16 cellular contexts compared by ENCODE assay signal in genomic region chr18:33871363-33872025, GRCh38.
A peak's percentile ranks its signal among the peaks of the same experiment; 100 is the strongest.
DNase-seq lines count a peak whose midpoint lies in the region; TF ChIP-seq lines count a peak whose summit lies in the region.
"Had no signal": no experiment of that assay in that cellular context is flagged by ENCODE, and none has a peak within 500 bp of the region (broad histone marks: within the 10 kb centered on the region; RNA-seq: fewer than 3 reads in every experiment).

No MANE protein-coding gene starts in this region.

- no peak for TF ChIP-seq CTCF in OCI-LY1 (IDR thresholded peaks at IDR 0.05; ENCODE audit: low read length)

- peak overlapping the region; percentile 26 for H3K4me3 ChIP-seq in OCI-LY1 (ENCODE audit: low read depth, low read length, poor library complexity, severe bottlenecking)
- no peak overlapping the region for H3K4me3 ChIP-seq in mesodermal cell (ENCODE audit: extremely low read depth, insufficient read depth, low read length, poor library complexity, severe bottlenecking)

- H3K9ac ChIP-seq in OCI-LY1 (ENCODE audit: low read length) = peak overlapping the region; percentile 51

- 100% methylated on average over 1 of the region's 2 CpGs; no CpG with 5 or more reads in 1 of the 2 experiments for WGBS in mesodermal cell (ENCODE audit: insufficient coverage in 2 of 2), 2 experiments

- no peak overlapping the region for H2AFZ ChIP-seq in OCI-LY1 (ENCODE audit: low read length)

- peak overlapping the region; percentile 92 for H3K27ac ChIP-seq in OCI-LY1 (ENCODE audit: low read depth, low read length, poor library complexity, severe bottlenecking)
- H3K27ac ChIP-seq in mesodermal cell (ENCODE audit: low read depth, low read length, severe bottlenecking) = peak overlapping the region; percentile 17
- H3K27ac ChIP-seq: C4-2B had no signal

- no peaks in the 10 kb centered on the region for H4K20me1 ChIP-seq in OCI-LY1 (ENCODE audit: insufficient read depth, low read length)

- H3K9me3 ChIP-seq in OCI-LY1 (ENCODE audit: low read length) (no peaks in the 10 kb centered on the region), mesodermal cell (ENCODE audit: control insufficient read depth, low read length) (no peaks in the 10 kb centered on the region)

- H3F3A ChIP-seq in OCI-LY1 (ENCODE audit: insufficient read depth, low read length) = no peaks in the 10 kb centered on the region

- H3K27me3 ChIP-seq in OCI-LY1 (ENCODE audit: insufficient read depth, low read length) = no peaks in the 10 kb centered on the region

- peaks cover 61% of the 10 kb centered on the region for H3K4me1 ChIP-seq in OCI-LY1 (ENCODE audit: insufficient read depth, low read length, severe bottlenecking)
- no peaks in the 10 kb centered on the region for H3K4me1 ChIP-seq in mesodermal cell (ENCODE audit: control insufficient read depth, insufficient read depth, low read length, poor library complexity, severe bottlenecking)

- H3K4me2 ChIP-seq in OCI-LY1 (ENCODE audit: low read length) = peak overlapping the region; percentile 49

- H3K36me3 ChIP-seq in OCI-LY1 (ENCODE audit: insufficient read depth, low read length) (no peaks in the 10 kb centered on the region), mesodermal cell (ENCODE audit: control insufficient read depth, insufficient read depth, low read length) (no peaks in the 10 kb centered on the region)

- peak; percentile 25 for DNase-seq in NCI-H2171 treated with DMSO at 0.1 percent for 48 hours (lab: John Stamatoyannopoulos, UW)
- DNase-seq in NCI-H2171 (lab: John Stamatoyannopoulos, UW) = no peak
- no peak for DNase-seq in D341Med (ENCODE audit: low spot score)
- no peak for DNase-seq in NCI-H345 (lab: John Stamatoyannopoulos, UW)
- no peak for DNase-seq in inferior parietal cortex (ENCODE audit: extremely low spot score)
- no peak for DNase-seq in activated naive CD4-positive, alpha-beta T cell treated with Interleukin-2 at 50 U/mL for 16 hours
- DNase-seq: 8988T, H9, IMR-90, NCI-H1436, NCI-H2081, NCI-H446 treated with DMSO at 0.1 percent for 48 hours, SHP77 had no signal

- no peaks in the 10 kb centered on the region for H3K79me2 ChIP-seq in OCI-LY1 (ENCODE audit: insufficient read depth, low read length)

- H3K9me2 ChIP-seq in OCI-LY1 (ENCODE audit: low read depth, low read length) = no peaks in the 10 kb centered on the region
